Comparison of ENCODE assay signal across 9 cellular contexts in genomic region chr6:24858154-24858801, GRCh38. TPM values are rescaled to one million over a fixed set of nuclear protein-coding genes. Genes with fewer than 3 reads are reported as not detected.
A peak's percentile ranks its signal among the peaks of the same experiment; 100 is the strongest.
DNase-seq lines count a peak whose midpoint lies in the region; ATAC-seq and TF ChIP-seq lines count a peak whose summit lies in the region.
"Had no signal": no experiment of that assay in that cellular context is flagged by ENCODE, and none has a peak within 500 bp of the region (broad histone marks: within the 10 kb centered on the region; RNA-seq: fewer than 3 reads in every experiment).

No MANE protein-coding gene starts in this region.

- no peaks in the 10 kb centered on the region for H3K79me2 ChIP-seq in PC-9 (ENCODE audit: low read depth)

- POLR2A ChIA-PET in PC-9 (lab: Charles Lee; ENCODE audit: unreplicated experiment), result no interaction called here

- BruUV-seq in PC-9 (replicated peaks; lab: Mats Ljungman, UMichigan), result no TSS peak

- H3K9me2 ChIP-seq in PC-9 (ENCODE audit: insufficient read depth), result no peaks in the 10 kb centered on the region

- DNase-seq in PC-9 (peak; percentile 9 to 79), stromal cell of bone marrow (ENCODE audit: low read depth) (peak; percentile 32), NCI-H345 (lab: John Stamatoyannopoulos, UW) (no peak), inferior parietal cortex (ENCODE audit: extremely low spot score) (no peak), HuH-7.5 (ENCODE audit: low spot score) (no peak)

- H3K9me3 ChIP-seq in PC-9 (ENCODE audit: insufficient read depth, low read depth), result no peaks in the 10 kb centered on the region

- intact Hi-C loops in PC-9 (cut with micrococcal nuclease; ENCODE audit: unreplicated experiment), result loop anchor here (10.0 kb wide), 1 partner anchor 747 kb away; no protein-coding TSS in a partner anchor

- no peaks in the 10 kb centered on the region for H4K20me1 ChIP-seq in PC-9 (ENCODE audit: insufficient read depth)

- H3K27ac ChIP-seq in PC-9, result peak overlapping the region; percentile 41

- H3K4me2 ChIP-seq in PC-9, result peak overlapping the region; percentile 48

- peak; percentile 63 for ATAC-seq in GM18907 (IDR thresholded peaks at IDR 0.05; ENCODE audit: unreplicated experiment)
- ATAC-seq in HG02884 (IDR thresholded peaks at IDR 0.05; ENCODE audit: unreplicated experiment), result peak; percentile 65
- peak; percentile 87 for ATAC-seq in esophagus mucosa

- peaks cover 26% of the 10 kb centered on the region for H3K4me1 ChIP-seq in PC-9 (replicated peaks; ENCODE audit: insufficient read depth)

- peaks cover 11% of the 10 kb centered on the region; the same call in 1 of the 2 replicates for H3F3A ChIP-seq in PC-9 (ENCODE audit: insufficient read depth, low read depth)

- no peak overlapping the region for H3K4me3 ChIP-seq in PC-9

- H3K36me3 ChIP-seq in PC-9 (ENCODE audit: low read depth), result no peaks in the 10 kb centered on the region

- no peak for TF ChIP-seq CTCF in PC-9 (conservative IDR thresholded peaks at IDR 0.05)

- H3K27me3 ChIP-seq in PC-9 (ENCODE audit: insufficient read depth, low read depth), result no peaks in the 10 kb centered on the region

- no peak overlapping the region for H2AFZ ChIP-seq in PC-9

- CTCF ChIA-PET in PC-9 (lab: Charles Lee), result interaction anchor here (2.3 to 3.5 kb wide), 2 partner anchors 133 to 160 kb away, joined by 15 to 30 read pairs; no protein-coding TSS in a partner anchor

RNA-seq across cellular contexts. Expression of gene ARMH2, which starts 59.6 kb away (rescaled TPM):
- total RNA-seq in PC-9 (2021), result not detected in 2 replicates
- total RNA-seq in esophagus mucosa, result not detected
- total RNA-seq: pulmonary artery endothelial cell had no signal

Comparison
In these comparisons a context has a peak if more than half of its experiments do, and no peak if none do; other contexts are left out.
1. DNase-seq: peak in PC-9 (2 of 2) and stromal cell of bone marrow (single experiment); none in NCI-H345 (single experiment), inferior parietal cortex (single experiment) and HuH-7.5 (single experiment).
2. Peak in every context shown above with its lines, with median percentiles within 50 percentile points of each other: ATAC-seq.